In the genomic region with DNA sequence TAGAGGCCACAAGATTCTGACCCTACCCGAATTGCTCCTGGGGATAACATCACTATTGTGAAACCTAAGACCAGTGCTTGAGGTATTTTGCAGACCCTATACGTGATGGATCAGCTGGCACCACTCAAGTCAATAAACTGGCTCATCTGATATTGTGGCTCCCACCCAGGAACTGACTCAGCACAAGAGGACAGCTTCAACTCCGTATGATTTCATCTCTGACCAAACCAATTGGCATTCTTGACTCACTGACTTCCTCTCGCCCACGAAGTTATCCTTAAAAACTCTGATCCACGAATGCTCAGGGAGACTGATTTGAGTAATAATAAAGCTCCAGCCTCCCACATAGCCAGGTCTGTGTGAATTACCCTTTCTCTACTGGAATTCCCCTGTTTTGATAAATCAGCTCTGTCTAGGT, we compare ENCODE assay signal across 15 cellular contexts.
DNase-seq lines count a peak whose midpoint lies in the region; ATAC-seq and TF ChIP-seq lines count a peak whose summit lies in the region.
"Had no signal": no experiment of that assay in that cellular context is flagged by ENCODE, and none has a peak within 500 bp of the region (broad histone marks: within the 10 kb centered on the region; RNA-seq: fewer than 3 reads in every experiment).

No MANE protein-coding gene starts in this region.

- intact Hi-C loops in PC-9 (cut with micrococcal nuclease; ENCODE audit: unreplicated experiment), result no loop called here

- no peak overlapping the region for H3K4me3 ChIP-seq in PC-9
- H3K4me3 ChIP-seq in epithelial cell of proximal tubule (ENCODE audit: low read depth, low read length), result no peak overlapping the region
- H3K4me3 ChIP-seq: hepatocyte had no signal

- no peak for TF ChIP-seq CTCF in PC-9 (conservative IDR thresholded peaks at IDR 0.05)
- TF ChIP-seq CTCF in epithelial cell of proximal tubule (conservative IDR thresholded peaks at IDR 0.05; ENCODE audit: low read depth, low read length), result no peak

- no peak overlapping the region for H2AFZ ChIP-seq in PC-9
- H2AFZ ChIP-seq: hepatocyte had no signal

- CTCF ChIA-PET in PC-9 (lab: Charles Lee) (no interaction called here), HEK293T (lab: Yijun Ruan, JAX) (no interaction called here)

- peak; percentile 62 for ATAC-seq in stimulated activated effector memory CD8-positive, alpha-beta T cell treated with anti-CD3 and anti-CD28 coated beads, Interleukin-12 subunit alpha, Interleukin-12 subunit beta, amount 100 ng/mL, for 72 hours
- no peak for ATAC-seq in HG02763 (IDR thresholded peaks at IDR 0.05; ENCODE audit: unreplicated experiment)

- no peaks in the 10 kb centered on the region for H3K9me3 ChIP-seq in PC-9 (ENCODE audit: insufficient read depth, low read depth)

- H3K4me1 Mint-ChIP-seq in stimulated activated effector memory CD8-positive, alpha-beta T cell treated with anti-CD3 and anti-CD28 coated beads, Interleukin-12 subunit alpha, Interleukin-12 subunit beta, amount 100 ng/mL, for 72 hours, result no peaks in the 10 kb centered on the region

- no peak overlapping the region for H3K4me3 Mint-ChIP-seq in stimulated activated effector memory CD8-positive, alpha-beta T cell treated with anti-CD3 and anti-CD28 coated beads, Interleukin-12 subunit alpha, Interleukin-12 subunit beta, amount 100 ng/mL, for 72 hours
- H3K4me3 Mint-ChIP-seq: activated T-cell treated with anti-CD3 and anti-CD28 coated beads, Interleukin-2, amount 50 U/mL, for 4 hours had no signal

- POLR2A ChIA-PET in PC-9 (lab: Charles Lee; ENCODE audit: unreplicated experiment), result no interaction called here
- POLR2A ChIA-PET in HEK293T (lab: Yijun Ruan, JAX), result no interaction called here

- no peaks in the 10 kb centered on the region for H3K36me3 ChIP-seq in PC-9 (ENCODE audit: low read depth)

- H3K4me1 ChIP-seq in PC-9 (replicated peaks; ENCODE audit: insufficient read depth), result 0 out of 2 replicates have a peak, but pooled peaks cover 9% of the 10 kb centered on the region

- no peaks in the 10 kb centered on the region for H4K20me1 ChIP-seq in PC-9 (ENCODE audit: insufficient read depth)

- no peak overlapping the region for H3K27ac ChIP-seq in PC-9
- H3K27ac ChIP-seq: hepatocyte had no signal

- H3F3A ChIP-seq in PC-9 (ENCODE audit: insufficient read depth, low read depth), result no peaks in the 10 kb centered on the region

- no TSS peak for BruUV-seq in PC-9 (replicated peaks; lab: Mats Ljungman, UMichigan)

- H3K79me2 ChIP-seq in PC-9 (ENCODE audit: low read depth), result no peaks in the 10 kb centered on the region
- H3K79me2 ChIP-seq: hepatocyte had no signal

- no peaks in the 10 kb centered on the region for H3K27me3 ChIP-seq in PC-9 (ENCODE audit: insufficient read depth, low read depth)
- H3K27me3 ChIP-seq: hepatocyte had no signal

- H3K9me2 ChIP-seq in PC-9 (ENCODE audit: insufficient read depth), result no peaks in the 10 kb centered on the region

- no peak overlapping the region for H3K27ac Mint-ChIP-seq in stimulated activated effector memory CD8-positive, alpha-beta T cell treated with anti-CD3 and anti-CD28 coated beads, Interleukin-12 subunit alpha, Interleukin-12 subunit beta, amount 100 ng/mL, for 72 hours

- H3K36me3 Mint-ChIP-seq in stimulated activated effector memory CD8-positive, alpha-beta T cell treated with anti-CD3 and anti-CD28 coated beads, Interleukin-12 subunit alpha, Interleukin-12 subunit beta, amount 100 ng/mL, for 72 hours, result no peaks in the 10 kb centered on the region

- no peaks in the 10 kb centered on the region for H3K9me3 Mint-ChIP-seq in stimulated activated effector memory CD8-positive, alpha-beta T cell treated with anti-CD3 and anti-CD28 coated beads, Interleukin-12 subunit alpha, Interleukin-12 subunit beta, amount 100 ng/mL, for 72 hours
- H3K9me3 Mint-ChIP-seq: activated T-cell treated with anti-CD3 and anti-CD28 coated beads, Interleukin-2, amount 50 U/mL, for 4 hours had no signal

- no peak overlapping the region for H3K4me2 ChIP-seq in PC-9
- H3K4me2 ChIP-seq: hepatocyte had no signal

- DNase-seq in activated CD4-positive, alpha-beta T cell treated with anti-CD3 and anti-CD28 coated beads for 48 hours, result peak; percentile 6
- no peak for DNase-seq in activated CD4-positive, alpha-beta T cell treated with anti-CD3 and anti-CD28 coated beads, Interleukin-2, amount 50 U/mL, for 1 hour
- peak; percentile 15 to 40 for DNase-seq in PC-9
- peak; percentile 99 for DNase-seq in epithelial cell of proximal tubule (ENCODE audit: low read depth)
- no peak for DNase-seq in stimulated activated effector memory CD8-positive, alpha-beta T cell treated with anti-CD3 and anti-CD28 coated beads, Interleukin-12 subunit alpha, Interleukin-12 subunit beta, amount 100 ng/mL, for 72 hours (ENCODE audit: low spot score in 2 of 2)
- DNase-seq in HEK293T (ENCODE audit: extremely low spot score), result no peak
- no peak for DNase-seq in NCI-H2171 treated with DMSO at 0.1 percent for 48 hours (lab: John Stamatoyannopoulos, UW)
- DNase-seq: activated T-cell treated with anti-CD3 and anti-CD28 coated beads, Interleukin-2, amount 50 U/mL, for 4 hours; AML-193; H7; midbrain; NCI-H146; retina had no signal

TF ChIP-seq in HEK293T, 16 proteins besides CTCF, POLR2A, EP300 and RAD21:
- TF ChIP-seq FOXA1 (IDR thresholded peaks at IDR 0.05) (no peak), TARDBP (IDR thresholded peaks at IDR 0.05) (no peak)

Comparison
In these comparisons a context has a peak if more than half of its experiments do, and no peak if none do; other contexts are left out.
1. DNase-seq: peak in activated CD4-positive, alpha-beta T cell treated with anti-CD3 and anti-CD28 coated beads for 48 hours (single experiment), PC-9 (2 of 2) and epithelial cell of proximal tubule (single experiment); none in activated CD4-positive, alpha-beta T cell treated with anti-CD3 and anti-CD28 coated beads, Interleukin-2, amount 50 U/mL, for 1 hour (single experiment), stimulated activated effector memory CD8-positive, alpha-beta T cell treated with anti-CD3 and anti-CD28 coated beads, Interleukin-12 subunit alpha, Interleukin-12 subunit beta, amount 100 ng/mL, for 72 hours (0 of 2), HEK293T (single experiment) and NCI-H2171 treated with DMSO at 0.1 percent for 48 hours (single experiment).